ENCODE assay signal across 25 cellular contexts in genomic region chrX:45879512-45879911, GRCh38.
"Had no signal": no experiment of that assay in that cellular context is flagged by ENCODE, and none has a peak within 500 bp of the region (broad histone marks: within the 10 kb centered on the region; RNA-seq: fewer than 3 reads in every experiment).

No MANE protein-coding gene starts in this region.

- H3K27ac ChIP-seq: colonic mucosa, coronary artery, dorsolateral prefrontal cortex, epithelial cell of prostate, esophagus muscularis mucosa, esophagus squamous epithelium, foreskin keratinocyte, gastrocnemius medialis, gastroesophageal sphincter, heart right ventricle had no signal

- H3K4me1 ChIP-seq: colonic mucosa, esophagus muscularis mucosa, esophagus squamous epithelium, foreskin keratinocyte, gastrocnemius medialis, gastroesophageal sphincter, heart right ventricle had no signal

- DNase-seq: colonic mucosa; cortex of kidney; dermis blood vessel endothelial cell; dorsolateral prefrontal cortex; effector CD4-positive, alpha-beta T cell; effector CD8-positive, alpha-beta T cell; effector memory CD4-positive, alpha-beta T cell; effector memory CD8-positive, alpha-beta T cell; endodermal cell; erythroblast; esophagus squamous epithelium; foreskin fibroblast; foreskin keratinocyte; foreskin melanocyte; gastrocnemius medialis; glutamatergic neuron; head of caudate nucleus; heart right ventricle had no signal

- FAIRE-seq: endometrium, endothelial cell of umbilical vein had no signal

- ATAC-seq: effector memory CD8-positive, alpha-beta T cell; esophagus mucosa; foreskin keratinocyte; gastrocnemius medialis; gastroesophageal sphincter; heart right ventricle had no signal

- H3K27me3 ChIP-seq: colonic mucosa, esophagus muscularis mucosa, foreskin keratinocyte, gastrocnemius medialis, gastroesophageal sphincter had no signal

- H3K36me3 ChIP-seq: colonic mucosa, esophagus muscularis mucosa, esophagus squamous epithelium, gastrocnemius medialis, gastroesophageal sphincter, heart right ventricle had no signal

- H3K9me3 ChIP-seq: colonic mucosa, esophagus muscularis mucosa, esophagus squamous epithelium, gastrocnemius medialis, gastroesophageal sphincter, heart right ventricle had no signal

- H3K4me3 ChIP-seq: colonic mucosa, coronary artery, dorsolateral prefrontal cortex, esophagus muscularis mucosa, esophagus squamous epithelium, gastrocnemius medialis, gastroesophageal sphincter, heart right ventricle had no signal
